In the genomic region with DNA sequence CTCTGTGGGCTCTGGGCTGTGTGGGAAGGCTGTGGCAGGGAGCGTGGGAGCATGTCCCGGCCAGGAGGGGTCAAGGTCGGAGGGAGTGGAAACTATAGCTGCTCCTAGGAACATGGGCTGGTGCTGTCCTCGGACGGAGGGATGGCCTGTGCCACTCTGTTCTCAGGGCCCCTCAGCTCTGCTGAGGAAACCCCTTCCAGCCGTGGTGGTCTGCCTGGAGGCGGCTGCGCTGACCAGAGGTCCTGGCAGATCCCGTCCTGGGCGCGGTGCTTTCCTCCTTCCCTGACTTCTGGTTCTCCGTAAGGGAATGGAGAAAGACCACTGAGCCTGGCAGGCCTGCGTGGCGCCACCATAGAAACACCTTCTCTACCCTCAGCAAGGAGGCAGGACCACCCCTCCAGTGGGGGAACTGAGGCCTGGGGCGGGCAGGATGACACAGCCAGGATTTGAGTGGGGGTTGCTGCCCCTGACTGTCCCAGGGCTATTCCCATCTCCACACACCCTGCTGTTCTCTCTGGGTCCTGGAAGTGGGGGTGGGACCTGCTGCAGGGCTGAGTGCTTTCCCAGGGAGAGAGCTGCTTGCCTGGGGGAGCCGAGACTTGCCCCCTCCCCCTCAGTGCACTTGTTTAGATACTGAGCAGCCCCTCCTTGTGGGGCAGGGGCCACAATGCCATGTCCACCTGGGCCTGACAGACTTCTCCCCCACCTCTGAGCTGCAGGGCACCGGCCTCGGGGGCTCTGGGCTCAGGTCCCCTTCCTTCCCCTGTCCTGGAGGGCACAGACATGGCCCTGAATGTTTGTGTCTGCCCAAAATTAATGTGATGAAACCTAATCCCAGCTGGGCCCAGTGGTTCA, we compare ENCODE assay signal across 14 cellular contexts.
DNase-seq lines count a peak whose midpoint lies in the region; ATAC-seq, FAIRE-seq and TF ChIP-seq lines count a peak whose summit lies in the region.
"Had no signal": no experiment of that assay in that cellular context is flagged by ENCODE, and none has a peak within 500 bp of the region (broad histone marks: within the 10 kb centered on the region; RNA-seq: fewer than 3 reads in every experiment).

No MANE protein-coding gene starts in this region.

- H3K27me3 ChIP-seq in left ventricle myocardium inferior (ENCODE audit: low read depth) (no peaks in the 10 kb centered on the region), H1 (replicated peaks in 1 of 4; ENCODE audit: control insufficient read depth in 3 of 4, extremely low read depth in 1 of 4, insufficient read depth in 3 of 4, low read length in 3 of 4) (no peaks in the 10 kb centered on the region), upper lobe of right lung (no peaks in the 10 kb centered on the region), PC-9 (ENCODE audit: insufficient read depth, low read depth) (no peaks in the 10 kb centered on the region), MG63 (no peaks in the 10 kb centered on the region)
- H3K27me3 ChIP-seq: BLaER1 had no signal

- H4K91ac ChIP-seq in H1 (replicated peaks; ENCODE audit: insufficient read length, low read length) = no peak overlapping the region

- FAIRE-seq in H1 (lab: Jason Lieb, UNC) = no peak
- FAIRE-seq: H54 had no signal

- DNase-seq in Right ventricle myocardium superior (peak; percentile 25), left ventricle myocardium inferior (no peak), H1 (ENCODE audit: low read depth in 1 of 2, low spot score in 2 of 2) (no peak), mucosa of descending colon (peak in 2 of 3 donors; percentile 7 to 33), upper lobe of right lung (peak; percentile 57), PC-9 (no peak), MG63 (no peak)
- DNase-seq: CD4-positive, CD25-positive, alpha-beta regulatory T cell; DMS53; GF-D8 had no signal

- H2BK120ac ChIP-seq in H1 (replicated peaks; ENCODE audit: low read depth, low read length) = no peak overlapping the region

- H2AFZ ChIP-seq in H1 (ENCODE audit: low read length) = no peak overlapping the region
- no peak overlapping the region for H2AFZ ChIP-seq in PC-9

- H3K4me1 ChIP-seq in left ventricle myocardium inferior (no peaks in the 10 kb centered on the region), H1 (replicated peaks in 1 of 4; ENCODE audit: control insufficient read depth in 3 of 4, insufficient read depth in 4 of 4, low read length in 3 of 4) (peaks cover 0 to 3% (median 0%) of the 10 kb centered on the region in 4 experiments; a peak in 1 of 7 replicates), mucosa of descending colon (ENCODE audit: low read depth) (no peaks in the 10 kb centered on the region), upper lobe of right lung (peaks cover 3% of the 10 kb centered on the region), PC-9 (replicated peaks; ENCODE audit: insufficient read depth) (peaks cover 13% of the 10 kb centered on the region)

- POLR2A ChIA-PET in H1 (lab: Charles Lee; ENCODE audit: partially characterized antibody) (interaction anchor here (0.5 kb wide), 1 partner anchor 14 kb away, joined by 3 read pairs; no protein-coding TSS in a partner anchor), PC-9 (lab: Charles Lee; ENCODE audit: unreplicated experiment) (no interaction called here)

- H3K9me3 ChIP-seq in left ventricle myocardium inferior (replicated peaks) (no peaks in the 10 kb centered on the region), H1 (ENCODE audit: insufficient read depth in 2 of 2, low read depth in 1 of 2, low read length in 1 of 2) (peaks cover 8% of the 10 kb centered on the region in 2 experiments; a peak in 3 of 4 replicates), mucosa of descending colon (no peaks in the 10 kb centered on the region), upper lobe of right lung (no peaks in the 10 kb centered on the region), PC-9 (ENCODE audit: insufficient read depth, low read depth) (no peaks in the 10 kb centered on the region), MG63 (no peaks in the 10 kb centered on the region)
- H3K9me3 ChIP-seq: BLaER1 had no signal

- H3K18ac ChIP-seq in H1 (ENCODE audit: extremely low read depth, low read length) = no peak overlapping the region

- no peak for ATAC-seq in Right ventricle myocardium superior (ENCODE audit: poor library complexity)
- no peak for ATAC-seq in mucosa of descending colon
- no peak for ATAC-seq in upper lobe of right lung
- no peak for ATAC-seq in GM19324 (IDR thresholded peaks at IDR 0.05; ENCODE audit: low FRiP score, unreplicated experiment)

- no peaks in the 10 kb centered on the region for H3K23me2 ChIP-seq in H1 (ENCODE audit: low read depth, low read length)

- H3K9ac ChIP-seq in H1 (replicated peaks in 1 of 4; ENCODE audit: extremely low read depth in 1 of 4, low read depth in 3 of 4, low read length in 3 of 4) = no peak overlapping the region
- H3K9ac ChIP-seq: BLaER1 had no signal

- no peak overlapping the region for H3K4ac ChIP-seq in H1 (replicated peaks; ENCODE audit: insufficient read length, low read depth, low read length)

- H3K36me3 ChIP-seq in left ventricle myocardium inferior (no peaks in the 10 kb centered on the region), H1 (ENCODE audit: control insufficient read depth in 2 of 4, insufficient read depth in 4 of 4, low read length in 3 of 4) (no peaks in the 10 kb centered on the region), mucosa of descending colon (ENCODE audit: low read depth) (no peaks in the 10 kb centered on the region), upper lobe of right lung (no peaks in the 10 kb centered on the region), PC-9 (ENCODE audit: low read depth) (no peaks in the 10 kb centered on the region), MG63 (no peaks in the 10 kb centered on the region)
- H3K36me3 ChIP-seq: BLaER1 had no signal

- H3K4me2 ChIP-seq in H1 (ENCODE audit: insufficient read depth in 1 of 2, low read depth in 2 of 2, low read length in 2 of 2) (no peak overlapping the region), PC-9 (no peak overlapping the region)
- H3K4me2 ChIP-seq: BLaER1 had no signal

- H3F3A ChIP-seq in PC-9 (ENCODE audit: insufficient read depth, low read depth) = no peaks in the 10 kb centered on the region; the same call in 1 of the 2 replicates

- intact Hi-C loops in Right ventricle myocardium superior (cut with DNase I) (no loop called here), left ventricle myocardium inferior (cut with micrococcal nuclease) (no loop called here), mucosa of descending colon (cut with DNase I, micrococcal nuclease) (no loop called here), upper lobe of right lung (cut with DNase I) (no loop called here), PC-9 (cut with micrococcal nuclease; ENCODE audit: unreplicated experiment) (no loop called here)

- no peaks in the 10 kb centered on the region for H3K9me2 ChIP-seq in PC-9 (ENCODE audit: insufficient read depth)

- 95% methylated on average over 18 of the region's 18 CpGs; no CpG with 5 or more reads in 1 of the 2 experiments for WGBS in H1 (ENCODE audit: extremely low coverage in 1 of 2, insufficient coverage in 1 of 2, insufficient read length in 1 of 2, insufficient replicate concordance in 2 of 2, low coverage in 1 of 2, low lambda C conversion rate in 2 of 2, missing lambda C conversion rate in 1 of 2), 2 experiments

- H2BK12ac ChIP-seq in H1 (ENCODE audit: low read depth, low read length) = 0 out of 2 replicates have a peak overlapping the region, but pooled peaks have one; percentile 17

- H2BK20ac ChIP-seq in H1 (ENCODE audit: low read length) = no peak overlapping the region

- H3K79me2 ChIP-seq in H1 (ENCODE audit: control insufficient read depth in 1 of 2, insufficient read depth in 2 of 2, low read length in 2 of 2) (no peaks in the 10 kb centered on the region), PC-9 (ENCODE audit: low read depth) (no peaks in the 10 kb centered on the region)

- H3K4me3 ChIP-seq in left ventricle myocardium inferior (no peak overlapping the region), H1 (ENCODE audit: extremely low read depth in 1 of 4, insufficient read depth in 2 of 4, low read depth in 3 of 4, low read length in 4 of 4) (no peak overlapping the region), mucosa of descending colon (no peak overlapping the region), upper lobe of right lung (no peak overlapping the region), PC-9 (no peak overlapping the region), MG63 (no peak overlapping the region)
- H3K4me3 ChIP-seq: BLaER1 had no signal

- no peak for TF ChIP-seq EP300 in H1 (IDR thresholded peaks at IDR 0.05; ENCODE audit: borderline replicate concordance in 1 of 2, low read depth in 2 of 2, low read length in 2 of 2)

- H4K5ac ChIP-seq in H1 (ENCODE audit: insufficient read length, low read depth, low read length) = no peak overlapping the region

- no peak for TF ChIP-seq CTCF in left ventricle myocardium inferior (IDR thresholded peaks at IDR 0.05; ENCODE audit: borderline replicate concordance)
- no peak for TF ChIP-seq CTCF in H1 (IDR thresholded peaks at IDR 0.05; ENCODE audit: control extremely low read depth in 1 of 3, insufficient read depth in 1 of 3, low read depth in 1 of 3, low read length in 3 of 3)
- TF ChIP-seq CTCF in mucosa of descending colon (IDR thresholded peaks at IDR 0.05) = no peak
- no peak for TF ChIP-seq CTCF in upper lobe of right lung (IDR thresholded peaks at IDR 0.05)
- no peak for TF ChIP-seq CTCF in PC-9 (conservative IDR thresholded peaks at IDR 0.05)

- CTCF ChIA-PET in H1 (lab: Charles Lee; ENCODE audit: partially characterized antibody) = interaction anchor here (0.6 to 2.3 kb wide), 3 partner anchors 10 to 225 kb away, joined by 3 to 11 read pairs (median 4); no protein-coding TSS in a partner anchor
- CTCF ChIA-PET in PC-9 (lab: Charles Lee) = no interaction called here

- peak overlapping the region; percentile 57; the same call in 1 of the 2 replicates for H4K8ac ChIP-seq in H1 (ENCODE audit: extremely low read depth, insufficient read depth, low read length)

- no peak for TF ChIP-seq RAD21 in H1 (IDR thresholded peaks at IDR 0.05 in 1 of 2, conservative IDR thresholded peaks at IDR 0.05 in 1 of 2; ENCODE audit: low read depth in 2 of 2, low read length in 2 of 2)

- H2BK15ac ChIP-seq in H1 (ENCODE audit: low read length) = no peak overlapping the region; the same call in 1 of the 2 replicates

- TF ChIP-seq POLR2A in H1 (IDR thresholded peaks at IDR 0.05; ENCODE audit: control extremely low read depth in 1 of 2, low read depth in 2 of 2, low read length in 2 of 2) = no peak

- no TSS peak for BruUV-seq in PC-9 (replicated peaks; lab: Mats Ljungman, UMichigan)

- no peak overlapping the region for H3K27ac ChIP-seq in left ventricle myocardium inferior (replicated peaks)
- H3K27ac ChIP-seq in H1 (ENCODE audit: low read depth, low read length) = no peak overlapping the region
- no peak overlapping the region for H3K27ac ChIP-seq in upper lobe of right lung
- no peak overlapping the region for H3K27ac ChIP-seq in PC-9
- H3K27ac ChIP-seq: 22Rv1, BLaER1 had no signal

- H3K56ac ChIP-seq in H1 (replicated peaks; ENCODE audit: insufficient read length, low read depth, low read length) = no peak overlapping the region

- H3K79me1 ChIP-seq in H1 (ENCODE audit: low read depth, low read length) = no peaks in the 10 kb centered on the region; the same call in 1 of the 2 replicates

- H2AK5ac ChIP-seq in H1 (ENCODE audit: low read depth, low read length) = no peak overlapping the region

- H3K23ac ChIP-seq in H1 (ENCODE audit: insufficient read length) = no peak overlapping the region

- H3K14ac ChIP-seq in H1 (ENCODE audit: insufficient read length) = no peak overlapping the region

- H4K20me1 ChIP-seq in H1 (replicated peaks in 1 of 2; ENCODE audit: control insufficient read depth in 1 of 2, insufficient read depth in 2 of 2, low read length in 2 of 2) = no peaks in the 10 kb centered on the region
- H4K20me1 ChIP-seq in PC-9 (ENCODE audit: insufficient read depth) = no peaks in the 10 kb centered on the region
- H4K20me1 ChIP-seq: BLaER1 had no signal

- H2BK5ac ChIP-seq in H1 (ENCODE audit: low read depth, low read length) = peak overlapping the region; percentile 16; the same call in 1 of the 2 replicates

Comparison
In these comparisons a context has a peak if more than half of its experiments do, and no peak if none do; other contexts are left out.
1. DNase-seq: peak in Right ventricle myocardium superior (single experiment), mucosa of descending colon (2 of 3) and upper lobe of right lung (single experiment); none in left ventricle myocardium inferior (single experiment), H1 (0 of 2), PC-9 (0 of 2) and MG63 (single experiment).